9 cellular contexts compared by ENCODE assay signal in genomic region chr15:77506311-77507150, GRCh38.
A peak's percentile ranks its signal among the peaks of the same experiment; 100 is the strongest.
DNase-seq lines count a peak whose midpoint lies in the region; ATAC-seq and TF ChIP-seq lines count a peak whose summit lies in the region.
"Had no signal": no experiment of that assay in that cellular context is flagged by ENCODE, and none has a peak within 500 bp of the region (broad histone marks: within the 10 kb centered on the region; RNA-seq: fewer than 3 reads in every experiment).

No MANE protein-coding gene starts in this region.

- H3K27me3 Mint-ChIP-seq in activated T-helper 17 cell treated with anti-CD3 and anti-CD28 coated beads, Interleukin-2, amount 50 U/mL, for 72 hours = no peaks in the 10 kb centered on the region
- H3K27me3 Mint-ChIP-seq: activated CD4-positive, alpha-beta memory T cell treated with anti-CD3 and anti-CD28 coated beads, Interleukin-2, amount 10 ng/mL, durations not matched to agents 7 days and 5 days had no signal

- no peaks in the 10 kb centered on the region for H3K27me3 ChIP-seq in MM.1S (replicated peaks; ENCODE audit: insufficient read depth, low read length)

- no peaks in the 10 kb centered on the region for H3F3A ChIP-seq in MM.1S (ENCODE audit: insufficient read depth, low read length)

- H3K4me2 ChIP-seq in MM.1S (ENCODE audit: low read depth, low read length) = no peak overlapping the region

- ATAC-seq in left lobe of liver = peak; percentile 41
- ATAC-seq in activated T-helper 17 cell treated with anti-CD3 and anti-CD28 coated beads, Interleukin-2, amount 50 U/mL, for 72 hours (replicated peaks) = no peak

- H2AFZ ChIP-seq in MM.1S (ENCODE audit: low read length) = no peak overlapping the region

- H3K9me3 ChIP-seq in MM.1S (replicated peaks; ENCODE audit: insufficient read depth, low read length) = no peaks in the 10 kb centered on the region

- H3K36me3 Mint-ChIP-seq in activated T-helper 17 cell treated with anti-CD3 and anti-CD28 coated beads, Interleukin-2, amount 50 U/mL, for 72 hours (ENCODE audit: low read depth) = no peaks in the 10 kb centered on the region

- no peak overlapping the region for H3K4me3 ChIP-seq in MM.1S (ENCODE audit: low read length)

- no peaks in the 10 kb centered on the region for H3K36me3 ChIP-seq in MM.1S (replicated peaks; ENCODE audit: insufficient read depth, low read length)

- H3K27ac ChIP-seq in temporal lobe (ENCODE audit: low read depth, low read length) = peak overlapping the region; percentile 97
- no peak overlapping the region for H3K27ac ChIP-seq in MM.1S (ENCODE audit: low read length)

- H3K79me2 ChIP-seq in MM.1S (ENCODE audit: low read length) = no peaks in the 10 kb centered on the region

- H3K9me3 Mint-ChIP-seq in activated T-helper 17 cell treated with anti-CD3 and anti-CD28 coated beads, Interleukin-2, amount 50 U/mL, for 72 hours = no peaks in the 10 kb centered on the region
- H3K9me3 Mint-ChIP-seq: activated CD4-positive, alpha-beta memory T cell treated with anti-CD3 and anti-CD28 coated beads, Interleukin-2, amount 10 ng/mL, durations not matched to agents 7 days and 5 days had no signal

- no peaks in the 10 kb centered on the region for H3K9me2 ChIP-seq in MM.1S (replicated peaks; ENCODE audit: insufficient read depth, low read length)

- no peak overlapping the region for H3K4me3 Mint-ChIP-seq in activated T-helper 17 cell treated with anti-CD3 and anti-CD28 coated beads, Interleukin-2, amount 50 U/mL, for 72 hours
- H3K4me3 Mint-ChIP-seq: activated CD4-positive, alpha-beta memory T cell treated with anti-CD3 and anti-CD28 coated beads, Interleukin-2, amount 10 ng/mL, durations not matched to agents 7 days and 5 days had no signal

- H3K9ac ChIP-seq in MM.1S (ENCODE audit: low read length) = no peak overlapping the region

- H4K20me1 ChIP-seq in MM.1S (ENCODE audit: insufficient read depth, low read length) = no peaks in the 10 kb centered on the region

- H3K27ac Mint-ChIP-seq in activated T-helper 17 cell treated with anti-CD3 and anti-CD28 coated beads, Interleukin-2, amount 50 U/mL, for 72 hours = no peak overlapping the region
- H3K27ac Mint-ChIP-seq: activated CD4-positive, alpha-beta memory T cell treated with anti-CD3 and anti-CD28 coated beads, Interleukin-2, amount 10 ng/mL, durations not matched to agents 7 days and 5 days had no signal

- DNase-seq in NCI-H2107 treated with DMSO at 0.1 percent for 48 hours (lab: John Stamatoyannopoulos, UW; ENCODE audit: unreplicated experiment) (peak; percentile 82), cerebellar cortex (ENCODE audit: low spot score) (peak; percentile 55), left lobe of liver (ENCODE audit: low spot score) (no peak), MM.1S (no peak), dedifferentiated amniotic fluid mesenchymal stem cell (ENCODE audit: extremely low spot score) (no peak)
- DNase-seq in effector CD4-positive, alpha-beta T cell = no peak
- DNase-seq: activated CD4-positive, alpha-beta memory T cell treated with anti-CD3 and anti-CD28 coated beads, Interleukin-2, amount 10 ng/mL, durations not matched to agents 7 days and 5 days had no signal

- no peak for TF ChIP-seq CTCF in MM.1S (IDR thresholded peaks at IDR 0.05; ENCODE audit: low read length)

- peaks cover 7% of the 10 kb centered on the region for H3K4me1 Mint-ChIP-seq in activated T-helper 17 cell treated with anti-CD3 and anti-CD28 coated beads, Interleukin-2, amount 50 U/mL, for 72 hours

- H3K4me1 ChIP-seq in MM.1S (ENCODE audit: low read length) = 0 out of 2 replicates have a peak, but pooled peaks cover 4% of the 10 kb centered on the region

Comparison
In these comparisons a context has a peak if more than half of its experiments do, and no peak if none do; other contexts are left out.
1. DNase-seq: peak in NCI-H2107 treated with DMSO at 0.1 percent for 48 hours (single experiment) and cerebellar cortex (single experiment); none in left lobe of liver (single experiment), effector CD4-positive, alpha-beta T cell (single experiment), MM.1S (single experiment) and dedifferentiated amniotic fluid mesenchymal stem cell (single experiment).